Comparison of ENCODE assay signal across 15 cellular contexts in genomic region chr11:128464878-128465277, GRCh38.
DNase-seq lines count a peak whose midpoint lies in the region; ATAC-seq and TF ChIP-seq lines count a peak whose summit lies in the region.
"Had no signal": no experiment of that assay in that cellular context is flagged by ENCODE, and none has a peak within 500 bp of the region (broad histone marks: within the 10 kb centered on the region; RNA-seq: fewer than 3 reads in every experiment).

No MANE protein-coding gene starts in this region.

- peaks cover 11 to 45% of the 10 kb centered on the region in 2 donors for H3K4me1 ChIP-seq in ascending aorta
- H3K4me1 ChIP-seq: SJCRH30 had no signal

- no peaks in the 10 kb centered on the region for H3K27me3 Mint-ChIP-seq in stimulated activated naive CD8-positive, alpha-beta T cell treated with anti-CD3 and anti-CD28 coated beads, Interleukin-15, Interleukin-2, amounts not matched to agents 100 ng/mL and 50 ng/mL, for 24 hours
- H3K27me3 Mint-ChIP-seq in natural killer cell treated with Interleukin-12 subunit alpha and Interleukin-12 subunit beta and Interleukin-15 and Interleukin-18, amount 100 ng/mL, for 72 hours: no peaks in the 10 kb centered on the region

- no peaks in the 10 kb centered on the region for H3K9me3 ChIP-seq in ascending aorta
- H3K9me3 ChIP-seq: SJCRH30 had no signal

- no peak for ATAC-seq in stimulated activated naive CD8-positive, alpha-beta T cell treated with anti-CD3 and anti-CD28 coated beads, Interleukin-15, Interleukin-2, amounts not matched to agents 100 U/mL and 50 U/mL, for 24 hours
- ATAC-seq in natural killer cell treated with Interleukin-12 subunit alpha and Interleukin-12 subunit beta and Interleukin-15 and Interleukin-18, amount 100 ng/mL, for 72 hours: peak; percentile 29 to 30
- ATAC-seq in HG03139 (IDR thresholded peaks at IDR 0.05; ENCODE audit: unreplicated experiment): no peak
- ATAC-seq: HCT116 had no signal

- H3K27ac Mint-ChIP-seq in stimulated activated naive CD8-positive, alpha-beta T cell treated with anti-CD3 and anti-CD28 coated beads, Interleukin-15, Interleukin-2, amounts not matched to agents 100 ng/mL and 50 ng/mL, for 24 hours: peak overlapping the region; percentile 97
- peak overlapping the region; percentile 95 to 96 for H3K27ac Mint-ChIP-seq in natural killer cell treated with Interleukin-12 subunit alpha and Interleukin-12 subunit beta and Interleukin-15 and Interleukin-18, amount 100 ng/mL, for 72 hours

- H3K36me3 Mint-ChIP-seq in stimulated activated naive CD8-positive, alpha-beta T cell treated with anti-CD3 and anti-CD28 coated beads, Interleukin-15, Interleukin-2, amounts not matched to agents 100 ng/mL and 50 ng/mL, for 24 hours (ENCODE audit: low read depth): peaks cover 97% of the 10 kb centered on the region
- H3K36me3 Mint-ChIP-seq in natural killer cell treated with Interleukin-12 subunit alpha and Interleukin-12 subunit beta and Interleukin-15 and Interleukin-18, amount 100 ng/mL, for 72 hours: peaks cover 87% of the 10 kb centered on the region

- TF ChIP-seq CTCF in ascending aorta (IDR thresholded peaks at IDR 0.05) (no peak), GM13976 (IDR thresholded peaks at IDR 0.05; ENCODE audit: borderline replicate concordance, control extremely low read depth, extremely low read depth, insufficient read depth, missing control alignments) (no peak)

- H3K27ac ChIP-seq in ascending aorta (peak overlapping the region; percentile 82 to 85), substantia nigra (ENCODE audit: low read depth, low read length, poor library complexity, severe bottlenecking) (no peak overlapping the region)
- H3K27ac ChIP-seq: C4-2B, cardiac muscle cell, SJCRH30 had no signal

- no peak overlapping the region for H3K4me3 ChIP-seq in ascending aorta
- H3K4me3 ChIP-seq: cardiac muscle cell, SJCRH30 had no signal

- in situ Hi-C loops in GM13976 (cut with MboI; ENCODE audit: low sequenced_read_pairs, unreplicated experiment): no loop called here

- intact Hi-C loops in ascending aorta (cut with DNase I): loop anchor here (5.0 to 10.0 kb wide), 2 partner anchors 173 to 410 kb away; no protein-coding TSS in a partner anchor

- H3K36me3 ChIP-seq in ascending aorta: peaks cover 13 to 22% of the 10 kb centered on the region in 2 donors
- H3K36me3 ChIP-seq: cardiac muscle cell had no signal

- no peak for DNase-seq in stimulated activated naive CD8-positive, alpha-beta T cell treated with anti-CD3 and anti-CD28 coated beads, Interleukin-15, Interleukin-2, amounts not matched to agents 100 U/mL and 50 U/mL, for 24 hours
- DNase-seq in ascending aorta (ENCODE audit: low spot score in 2 of 2) (no peak), GF-D8 (lab: John Stamatoyannopoulos, UW) (no peak), substantia nigra (lab: John Stamatoyannopoulos, UW) (no peak), GM13976 (ENCODE audit: low spot score) (no peak)
- DNase-seq in natural killer cell treated with Interleukin-12 subunit alpha and Interleukin-12 subunit beta and Interleukin-15 and Interleukin-18, amount 100 ng/mL, for 72 hours (ENCODE audit: low spot score): no peak
- DNase-seq: activated CD4-positive, alpha-beta T cell treated with anti-CD3 and anti-CD28 coated beads, Interleukin-2, amount 50 U/mL, for 4 hours; left colon; retina; SJCRH30 had no signal

- no peaks in the 10 kb centered on the region for H3K9me3 Mint-ChIP-seq in stimulated activated naive CD8-positive, alpha-beta T cell treated with anti-CD3 and anti-CD28 coated beads, Interleukin-15, Interleukin-2, amounts not matched to agents 100 ng/mL and 50 ng/mL, for 24 hours
- H3K9me3 Mint-ChIP-seq in natural killer cell treated with Interleukin-12 subunit alpha and Interleukin-12 subunit beta and Interleukin-15 and Interleukin-18, amount 100 ng/mL, for 72 hours: no peaks in the 10 kb centered on the region

- peaks cover 99% of the 10 kb centered on the region for H3K4me1 Mint-ChIP-seq in stimulated activated naive CD8-positive, alpha-beta T cell treated with anti-CD3 and anti-CD28 coated beads, Interleukin-15, Interleukin-2, amounts not matched to agents 100 ng/mL and 50 ng/mL, for 24 hours (ENCODE audit: low read depth)
- H3K4me1 Mint-ChIP-seq in natural killer cell treated with Interleukin-12 subunit alpha and Interleukin-12 subunit beta and Interleukin-15 and Interleukin-18, amount 100 ng/mL, for 72 hours (ENCODE audit: low read depth in 2 of 2): peaks cover 88 to 96% of the 10 kb centered on the region in 2 donors

- peak overlapping the region; percentile 74 for H3K4me3 Mint-ChIP-seq in stimulated activated naive CD8-positive, alpha-beta T cell treated with anti-CD3 and anti-CD28 coated beads, Interleukin-15, Interleukin-2, amounts not matched to agents 100 ng/mL and 50 ng/mL, for 24 hours
- peak overlapping the region; percentile 75 for H3K4me3 Mint-ChIP-seq in natural killer cell treated with Interleukin-12 subunit alpha and Interleukin-12 subunit beta and Interleukin-15 and Interleukin-18, amount 100 ng/mL, for 72 hours

- H3K27me3 ChIP-seq in ascending aorta: no peaks in the 10 kb centered on the region
- H3K27me3 ChIP-seq: SJCRH30 had no signal

Comparison
In these comparisons a context has a peak if more than half of its experiments do, and no peak if none do; other contexts are left out.
1. ATAC-seq: peak in natural killer cell treated with Interleukin-12 subunit alpha and Interleukin-12 subunit beta and Interleukin-15 and Interleukin-18, amount 100 ng/mL, for 72 hours (2 of 2); none in stimulated activated naive CD8-positive, alpha-beta T cell treated with anti-CD3 and anti-CD28 coated beads, Interleukin-15, Interleukin-2, amounts not matched to agents 100 U/mL and 50 U/mL, for 24 hours (single experiment) and HG03139 (single experiment).